Comparison of ENCODE assay signal across 8 cellular contexts in the genomic region with DNA sequence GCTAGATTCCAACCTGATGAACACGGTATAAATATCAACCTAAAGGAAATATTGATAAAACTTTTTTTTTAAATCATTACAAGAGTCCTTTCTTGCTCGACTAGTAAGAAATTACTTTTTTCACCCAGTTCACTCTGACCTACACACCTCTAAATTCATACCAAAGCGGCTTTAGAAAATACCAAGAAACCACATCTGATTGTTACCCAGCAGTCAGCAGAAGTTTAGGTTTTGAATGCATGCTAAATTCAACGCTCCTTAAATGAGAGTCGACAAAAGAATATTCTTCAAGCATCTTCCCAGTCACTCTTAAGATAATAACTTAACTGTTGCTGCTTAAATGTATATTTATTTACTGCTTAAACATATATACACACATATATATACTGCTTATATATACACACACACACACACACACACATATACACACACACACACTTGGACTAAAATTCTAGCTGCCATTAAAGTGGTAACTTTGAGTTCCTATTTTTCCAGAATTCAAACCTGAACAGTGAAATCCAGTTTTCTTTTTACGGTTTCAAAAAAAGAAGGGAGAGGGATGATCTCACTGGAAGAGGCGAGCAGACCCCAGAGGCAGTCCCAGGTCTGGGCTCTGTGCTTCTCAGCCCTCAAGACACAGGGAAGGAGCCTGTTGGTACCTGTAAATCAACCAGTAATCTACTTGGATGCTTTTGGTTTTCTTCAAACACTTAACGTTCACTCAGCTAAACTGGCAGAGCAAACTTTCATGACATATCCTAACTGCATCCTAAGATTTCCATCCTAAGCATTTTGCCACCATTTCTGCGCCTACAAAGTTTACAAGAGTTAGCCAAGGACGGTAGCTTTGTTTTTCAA. TPM values are rescaled to one million over a fixed set of nuclear protein-coding genes. Genes with fewer than 3 reads are reported as not detected.
DNase-seq lines count a peak whose midpoint lies in the region; ATAC-seq and TF ChIP-seq lines count a peak whose summit lies in the region.

No MANE protein-coding gene starts in this region.

- H3K9me3 ChIP-seq in CD8-positive, alpha-beta memory T cell (ENCODE audit: low read length): no peaks in the 10 kb centered on the region
- no peaks in the 10 kb centered on the region for H3K9me3 ChIP-seq in duodenal mucosa (ENCODE audit: control insufficient read depth in 1 of 2, low read length in 2 of 2)
- no peaks in the 10 kb centered on the region for H3K9me3 ChIP-seq in neural progenitor cell (ENCODE audit: low read depth)

- H3K4me2 ChIP-seq in neural progenitor cell: peak overlapping the region; percentile 84

- peaks cover 20% of the 10 kb centered on the region for H3F3A ChIP-seq in neural progenitor cell (ENCODE audit: low read depth)

- H3K9ac ChIP-seq in duodenal mucosa (ENCODE audit: low read depth in 1 of 2, low read length in 2 of 2) (peak overlapping the region; percentile 81 to 85), neural progenitor cell (peak overlapping the region; percentile 93)

- H3K27me3 ChIP-seq in CD8-positive, alpha-beta memory T cell (ENCODE audit: insufficient read depth, low read length, poor library complexity, severe bottlenecking): no peaks in the 10 kb centered on the region
- H3K27me3 ChIP-seq in duodenal mucosa (ENCODE audit: control insufficient read depth in 1 of 2, insufficient read depth in 2 of 2, low read length in 2 of 2): no peaks in the 10 kb centered on the region
- no peaks in the 10 kb centered on the region for H3K27me3 ChIP-seq in neural progenitor cell

- peak overlapping the region; percentile 88 to 98 (median 95) for H3K4me3 Mint-ChIP-seq in CD8-positive, alpha-beta memory T cell
- H3K4me3 Mint-ChIP-seq in neural progenitor cell: peak overlapping the region; percentile 97

- H3K36me3 Mint-ChIP-seq in CD8-positive, alpha-beta memory T cell: peaks cover 0 to 9% (median 0%) of the 10 kb centered on the region in 3 donors
- H3K36me3 Mint-ChIP-seq in neural progenitor cell: peaks cover 26% of the 10 kb centered on the region

- H3K4me1 ChIP-seq in CD8-positive, alpha-beta memory T cell (ENCODE audit: insufficient read depth, low read length): peaks cover 50% of the 10 kb centered on the region
- H3K4me1 ChIP-seq in duodenal mucosa (ENCODE audit: control insufficient read depth in 1 of 2, insufficient read depth in 2 of 2, low read length in 2 of 2) (peaks cover 51 to 55% of the 10 kb centered on the region in 2 donors), neural progenitor cell (peaks cover 57% of the 10 kb centered on the region)

- no peak for ATAC-seq in GM21825 (IDR thresholded peaks at IDR 0.05; ENCODE audit: unreplicated experiment)

- POLR2A ChIA-PET in CD8-positive, alpha-beta memory T cell (lab: Charles Lee): interaction anchor here (0.9 to 1.3 kb wide), 5 partner anchors 9 to 97 kb away, joined by 3 to 5 read pairs (median 4); no protein-coding TSS in a partner anchor

- H3K27ac Mint-ChIP-seq in CD8-positive, alpha-beta memory T cell: peak overlapping the region; percentile 84 to 97 (median 94)
- peak overlapping the region; percentile 99 for H3K27ac Mint-ChIP-seq in neural progenitor cell

- peaks cover 54 to 69% (median 58%) of the 10 kb centered on the region in 3 donors for H3K4me1 Mint-ChIP-seq in CD8-positive, alpha-beta memory T cell
- H3K4me1 Mint-ChIP-seq in neural progenitor cell: peaks cover 60% of the 10 kb centered on the region

- H3K79me2 ChIP-seq in neural progenitor cell (ENCODE audit: low read depth): peaks cover 68% of the 10 kb centered on the region

- no peak for TF ChIP-seq CTCF in neural progenitor cell (IDR thresholded peaks at IDR 0.05)

- no peaks in the 10 kb centered on the region for H3K9me3 Mint-ChIP-seq in CD8-positive, alpha-beta memory T cell
- H3K9me3 Mint-ChIP-seq in neural progenitor cell: peaks cover 7% of the 10 kb centered on the region

- H2AFZ ChIP-seq in neural progenitor cell (replicated peaks): no peak overlapping the region

- H3K36me3 ChIP-seq in CD8-positive, alpha-beta memory T cell (ENCODE audit: insufficient read depth, low read length): no peaks in the 10 kb centered on the region
- no peaks in the 10 kb centered on the region for H3K36me3 ChIP-seq in duodenal mucosa (ENCODE audit: control insufficient read depth in 1 of 2, insufficient read depth in 2 of 2, low read length in 2 of 2)
- H3K36me3 ChIP-seq in neural progenitor cell: no peaks in the 10 kb centered on the region

- CTCF ChIA-PET in CD8-positive, alpha-beta memory T cell (lab: Charles Lee): interaction anchor here (1.1 to 1.3 kb wide), 2 partner anchors 11 to 129 kb away, joined by 3 to 5 read pairs; no protein-coding TSS in a partner anchor

- H3K4me3 ChIP-seq in CD8-positive, alpha-beta memory T cell (ENCODE audit: low read length): peak overlapping the region; percentile 53
- H3K4me3 ChIP-seq in duodenal mucosa (ENCODE audit: low read depth in 1 of 2, low read length in 2 of 2): peak overlapping the region; percentile 73 to 78
- peak overlapping the region; percentile 66 for H3K4me3 ChIP-seq in neural progenitor cell

- DNase-seq in CD8-positive, alpha-beta memory T cell: no peak
- DNase-seq in NCI-H69 (lab: John Stamatoyannopoulos, UW) (peak; percentile 43), neural progenitor cell (ENCODE audit: low spot score) (peak; percentile 29), GOT3 (lab: John Stamatoyannopoulos, UW) (no peak), ecto neural progenitor cell (ENCODE audit: low spot score) (no peak)
- DNase-seq in NK-92 treated with Interleukin-12 subunit alpha and Interleukin-12 subunit beta, amount 100 ng/mL, for 24 hours (lab: John Stamatoyannopoulos, UW): no peak

- peak overlapping the region; percentile 66 for H3K27ac ChIP-seq in CD8-positive, alpha-beta memory T cell (ENCODE audit: low read depth, low read length)
- H3K27ac ChIP-seq in duodenal mucosa (ENCODE audit: low read depth, low read length) (peak overlapping the region; percentile 94), neural progenitor cell (peak overlapping the region; percentile 82)

- H4K20me1 ChIP-seq in neural progenitor cell (ENCODE audit: low read depth): peaks cover 63% of the 10 kb centered on the region

- H3K27me3 Mint-ChIP-seq in CD8-positive, alpha-beta memory T cell: no peaks in the 10 kb centered on the region
- H3K27me3 Mint-ChIP-seq in neural progenitor cell (ENCODE audit: insufficient read depth, low read depth): no peaks in the 10 kb centered on the region

RNA-seq across cellular contexts. Expression of a gene that starts 1.7 kb away (rescaled TPM):
- total RNA-seq in CD8-positive, alpha-beta memory T cell: 100 to 1,000 TPM; 149 to 150 TPM
- 63.6 TPM for polyA plus RNA-seq in CD8-positive, alpha-beta memory T cell
- total RNA-seq in neural progenitor cell (ENCODE audit: low replicate concordance): 144 and 330 TPM in 2 replicates

Comparison
In these comparisons a context has a peak if more than half of its experiments do, and no peak if none do; other contexts are left out.
1. DNase-seq: peak in NCI-H69 (single experiment) and neural progenitor cell (single experiment); none in CD8-positive, alpha-beta memory T cell (0 of 5), GOT3 (single experiment), NK-92 treated with Interleukin-12 subunit alpha and Interleukin-12 subunit beta, amount 100 ng/mL, for 24 hours (single experiment) and ecto neural progenitor cell (single experiment).
2. Peak in every context shown above with its lines, with median percentiles within 50 percentile points of each other: H3K27ac ChIP-seq and H3K4me3 ChIP-seq.